In the genomic region with DNA sequence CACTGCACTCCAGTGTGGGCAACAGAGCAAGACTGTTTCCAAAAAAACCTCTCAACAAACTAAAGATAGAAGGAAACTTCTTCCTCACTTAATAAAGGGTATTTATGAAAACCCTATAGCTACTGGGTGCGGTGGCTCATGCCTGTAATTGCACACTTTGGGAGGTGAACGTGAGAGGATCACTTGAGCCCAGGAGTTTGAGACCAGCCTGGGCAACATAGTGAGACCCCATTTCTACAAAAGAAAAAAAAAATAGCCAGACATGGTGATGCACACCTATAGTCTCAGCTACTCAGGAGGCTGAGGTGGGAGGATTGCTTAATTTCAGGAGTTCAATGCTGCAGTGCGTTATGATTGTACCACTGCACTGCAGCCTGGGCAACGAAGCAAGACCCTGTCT, we compare ENCODE assay signal across 35 cellular contexts. TPM values are rescaled to one million over a fixed set of nuclear protein-coding genes. Genes with fewer than 3 reads are reported as not detected.
"Had no signal": no experiment of that assay in that cellular context is flagged by ENCODE, and none has a peak within 500 bp of the region (broad histone marks: within the 10 kb centered on the region; RNA-seq: fewer than 3 reads in every experiment).

No MANE protein-coding gene starts in this region.

- H3K36me3 ChIP-seq: neural progenitor cell, ovary, transverse colon, uterus had no signal

- H3K27ac Mint-ChIP-seq: natural killer cell; nephron; neural progenitor cell; progenitor cell of endocrine pancreas; stimulated activated memory B cell treated with anti-CD40 and anti-IgM and Interleukin-4, amounts not matched to agents 10 μg/mL and 1 μg/mL and 100 μg/mL, for 72 hours; stimulated activated naive CD8-positive, alpha-beta T cell treated with anti-CD3 and anti-CD28 coated beads, Interleukin-15, amount 100 ng/mL, for 72 hours; type B pancreatic cell had no signal

- H3K9me3 ChIP-seq: ovary, psoas muscle, spleen, suprapubic skin, testis, tibial artery, transverse colon, upper lobe of right lung, uterus had no signal

- H2AFZ ChIP-seq: neural progenitor cell, parathyroid adenoma had no signal

- H3K27ac ChIP-seq: neural progenitor cell, ovary, parathyroid adenoma, psoas muscle, skin epidermis, spleen, suprapubic skin, testis, tibial artery, transverse colon, upper lobe of right lung, uterus had no signal

- ATAC-seq: natural killer cell; psoas muscle; right cardiac atrium; sciatic nerve; stimulated activated memory B cell treated with anti-CD40 and anti-IgM and Interleukin-4, amounts not matched to agents 10 μg/mL and 1 μg/mL and 100 μg/mL, for 72 hours; stimulated activated naive CD8-positive, alpha-beta T cell treated with anti-CD3 and anti-CD28 coated beads, Interleukin-15, amount 100 ng/mL, for 72 hours; stimulated activated naive CD8-positive, alpha-beta T cell treated with anti-CD3 and anti-CD28 coated beads, Interleukin-15, Interleukin-2, amounts not matched to agents 100 U/mL and 50 U/mL, for 24 hours; upper lobe of right lung had no signal

- H3K27me3 Mint-ChIP-seq: progenitor cell of endocrine pancreas; stimulated activated memory B cell treated with anti-CD40 and anti-IgM and Interleukin-4, amounts not matched to agents 10 μg/mL and 1 μg/mL and 100 μg/mL, for 72 hours; stimulated activated naive CD8-positive, alpha-beta T cell treated with anti-CD3 and anti-CD28 coated beads, Interleukin-15, amount 100 ng/mL, for 72 hours; type B pancreatic cell had no signal

- H3K9ac ChIP-seq: neural progenitor cell, parathyroid adenoma had no signal

- H3K4me1 Mint-ChIP-seq: neural progenitor cell had no signal

- H3K4me3 ChIP-seq: neural progenitor cell, ovary, psoas muscle, skin epidermis, smooth muscle cell, spleen, suprapubic skin, testis, tibial artery, transverse colon, upper lobe of right lung, uterus had no signal

- DNase-seq: natural killer cell; occipital lobe; ovary; posterior cingulate gyrus; psoas muscle; right cardiac atrium; spleen; stimulated activated CD4-positive, alpha-beta T cell treated with anti-CD3 and anti-CD28 coated beads, Interleukin-12 subunit alpha, Interleukin-12 subunit beta, amount 100 ng/mL, for 4 hours; stimulated activated CD4-positive, alpha-beta T cell treated with anti-CD3 and anti-CD28 coated beads, Interleukin-1b, Interleukin-23, amount 100 ng/mL, for 48 hours; stimulated activated CD4-positive, alpha-beta T cell treated with anti-CD3 and anti-CD28 coated beads, Interleukin-4, amount 100 ng/mL, for 1 hour; stimulated activated CD4-positive, alpha-beta T cell treated with anti-CD3 and anti-CD28 coated beads, Interleukin-4, amount 100 ng/mL, for 4 hours; stimulated activated CD8-positive, alpha-beta memory T cell treated with anti-CD3 and anti-CD28 coated beads, Interleukin-4, amount 100 ng/mL, for 48 hours; stimulated activated naive CD4-positive, alpha-beta T cell; stimulated activated naive CD8-positive, alpha-beta T cell treated with anti-CD3 and anti-CD28 coated beads, Interleukin-15, amount 100 ng/mL, for 72 hours; stimulated activated naive CD8-positive, alpha-beta T cell treated with anti-CD3 and anti-CD28 coated beads, Interleukin-15, Interleukin-2, amounts not matched to agents 100 U/mL and 50 U/mL, for 24 hours; substantia nigra; testis; tibial artery; transverse colon; upper lobe of right lung; uterus had no signal

- H3K4me1 ChIP-seq: neural progenitor cell, suprapubic skin, tibial artery, transverse colon, upper lobe of right lung, uterus had no signal

- H3K4me2 ChIP-seq: neural progenitor cell, smooth muscle cell had no signal

- H3K9me3 Mint-ChIP-seq: natural killer cell; nephron; neural progenitor cell; stimulated activated memory B cell treated with anti-CD40 and anti-IgM and Interleukin-4, amounts not matched to agents 10 μg/mL and 1 μg/mL and 100 μg/mL, for 72 hours; stimulated activated naive CD8-positive, alpha-beta T cell treated with anti-CD3 and anti-CD28 coated beads, Interleukin-15, amount 100 ng/mL, for 72 hours; type B pancreatic cell had no signal

- H3K4me3 Mint-ChIP-seq: natural killer cell; nephron; neural progenitor cell; stimulated activated memory B cell treated with anti-CD40 and anti-IgM and Interleukin-4, amounts not matched to agents 10 μg/mL and 1 μg/mL and 100 μg/mL, for 72 hours; stimulated activated naive CD8-positive, alpha-beta T cell treated with anti-CD3 and anti-CD28 coated beads, Interleukin-15, amount 100 ng/mL, for 72 hours; type B pancreatic cell had no signal

- H3K27me3 ChIP-seq: neural progenitor cell, ovary, spleen, suprapubic skin, testis, tibial artery, transverse colon, upper lobe of right lung, uterus had no signal

- H3K36me3 Mint-ChIP-seq: natural killer cell had no signal

RNA-seq across cellular contexts. Expression of gene CDHR4, which starts 35.7 kb away (rescaled TPM):
- total RNA-seq: occipital lobe, osteoblast, progenitor cell of endocrine pancreas, psoas muscle, renal cortical epithelial cell, spleen, transverse colon, upper lobe of right lung, urinary bladder had no signal
- polyA plus RNA-seq: neural cell, smooth muscle cell had no signal

RNA-seq across cellular contexts. Expression of gene INKA1, which starts 39.1 kb away (rescaled TPM):
- total RNA-seq: progenitor cell of endocrine pancreas had no signal

RNA-seq across cellular contexts. Expression of gene AMIGO3, which starts 44.5 kb away (rescaled TPM):
- total RNA-seq: renal cortical epithelial cell, sciatic nerve, urinary bladder, uterus had no signal
